1 cellular context compared by ENCODE assay signal in genomic region chr7:1331576-1332467, GRCh38.
TF ChIP-seq lines count a peak whose summit lies in the region.

No MANE protein-coding gene starts in this region.

TF ChIP-seq in A549, 52 proteins besides CTCF, POLR2A, EP300 and RAD21 (continued from another document):
- TF ChIP-seq, protein P1, sequence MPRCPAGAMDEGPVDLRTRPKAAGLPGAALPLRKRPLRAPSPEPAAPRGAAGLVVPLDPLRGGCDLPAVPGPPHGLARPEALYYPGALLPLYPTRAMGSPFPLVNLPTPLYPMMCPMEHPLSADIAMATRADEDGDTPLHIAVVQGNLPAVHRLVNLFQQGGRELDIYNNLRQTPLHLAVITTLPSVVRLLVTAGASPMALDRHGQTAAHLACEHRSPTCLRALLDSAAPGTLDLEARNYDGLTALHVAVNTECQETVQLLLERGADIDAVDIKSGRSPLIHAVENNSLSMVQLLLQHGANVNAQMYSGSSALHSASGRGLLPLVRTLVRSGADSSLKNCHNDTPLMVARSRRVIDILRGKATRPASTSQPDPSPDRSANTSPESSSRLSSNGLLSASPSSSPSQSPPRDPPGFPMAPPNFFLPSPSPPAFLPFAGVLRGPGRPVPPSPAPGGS (IDR thresholded peaks at IDR 0.05) = no peak
- TF ChIP-seq GATA3 (IDR thresholded peaks at IDR 0.05; ENCODE audit: borderline replicate concordance) (no peak), RNF2 (IDR thresholded peaks at IDR 0.05; ENCODE audit: borderline replicate concordance, low read depth) (no peak), EHMT2 (IDR thresholded peaks at IDR 0.05; ENCODE audit: low read depth) (no peak), RCOR1 (IDR thresholded peaks at IDR 0.05; ENCODE audit: low read depth, low read length) (no peak), KDM5A (IDR thresholded peaks at IDR 0.05) (no peak), NPAS2 (CRISPR knock-in tag; IDR thresholded peaks at IDR 0.05; ENCODE audit: borderline replicate concordance) (no peak)
